9 cellular contexts compared by ENCODE assay signal in genomic region chr11:99015634-99016454, GRCh38. TPM values are rescaled to one million over a fixed set of nuclear protein-coding genes. Genes with fewer than 3 reads are reported as not detected.
A peak's percentile ranks its signal among the peaks of the same experiment; 100 is the strongest.
DNase-seq lines count a peak whose midpoint lies in the region; ATAC-seq and TF ChIP-seq lines count a peak whose summit lies in the region.
"Had no signal": no experiment of that assay in that cellular context is flagged by ENCODE, and none has a peak within 500 bp of the region (broad histone marks: within the 10 kb centered on the region; RNA-seq: fewer than 3 reads in every experiment).

No MANE protein-coding gene starts in this region.

- no peak overlapping the region for H3K27ac Mint-ChIP-seq in T-cell

- H3K4me1 ChIP-seq in body of pancreas (peaks cover 9% of the 10 kb centered on the region), left lung (peaks cover 0 to 1% of the 10 kb centered on the region in 2 donors)
- H3K4me1 ChIP-seq: HAP-1 had no signal

- H3K27me3 Mint-ChIP-seq in T-cell, result peaks cover 19% of the 10 kb centered on the region in 2 donors

- H3K27me3 ChIP-seq in body of pancreas (no peaks in the 10 kb centered on the region), left lung (peaks cover 21 to 28% of the 10 kb centered on the region in 2 donors)

- TF ChIP-seq POLR2A in body of pancreas (IDR thresholded peaks at IDR 0.05), result no peak
- no peak for TF ChIP-seq POLR2A in lower leg skin (IDR thresholded peaks at IDR 0.05)

- H3K27ac ChIP-seq in body of pancreas (no peak overlapping the region), left lung (no peak overlapping the region)

- no peaks in the 10 kb centered on the region for H3K36me3 ChIP-seq in body of pancreas (replicated peaks in 1 of 2; ENCODE audit: insufficient read depth in 1 of 2, low read depth in 2 of 2)
- no peaks in the 10 kb centered on the region for H3K36me3 ChIP-seq in left lung
- H3K36me3 ChIP-seq: HAP-1 had no signal

- 10 to 12% methylated on average over 3 of the region's 3 CpGs for WGBS in body of pancreas, 2 donors
- WGBS in lower leg skin, 2 donors, result 15 to 20% methylated on average over 3 of the region's 3 CpGs

- H3K4me1 Mint-ChIP-seq in T-cell, result peaks cover 6 to 10% (median 7%) of the 10 kb centered on the region in 3 donors

- H3K9me3 ChIP-seq in body of pancreas (no peaks in the 10 kb centered on the region), left lung (no peaks in the 10 kb centered on the region)
- H3K9me3 ChIP-seq: HAP-1 had no signal

- CTCF ChIA-PET in T-cell (lab: Charles Lee), result interaction anchor here (0.7 to 1.2 kb wide), 6 partner anchors 8 to 1872 kb away, joined by 3 to 5 read pairs (median 3); no protein-coding TSS in a partner anchor

- no peak overlapping the region for H3K4me3 ChIP-seq in GM12864 (ENCODE audit: low read depth, low read length)
- no peak overlapping the region for H3K4me3 ChIP-seq in body of pancreas
- no peak overlapping the region for H3K4me3 ChIP-seq in left lung
- H3K4me3 ChIP-seq in lower leg skin (ENCODE audit: low read depth, poor library complexity, severe bottlenecking), result no peak overlapping the region
- H3K4me3 ChIP-seq: HAP-1 had no signal

- TF ChIP-seq CTCF in GM12864 (IDR thresholded peaks at IDR 0.05; ENCODE audit: low read depth, low read length, missing control alignments) (peak; percentile 72), body of pancreas (IDR thresholded peaks at IDR 0.05) (peak; percentile 72 to 96 (median 75)), left lung (IDR thresholded peaks at IDR 0.05) (peak; percentile 69 to 77), lower leg skin (IDR thresholded peaks at IDR 0.05) (no peak)

- POLR2A ChIA-PET in T-cell (lab: Charles Lee), result no interaction called here

- H3K9me3 Mint-ChIP-seq in T-cell, result no peaks in the 10 kb centered on the region

- H3K4me3 Mint-ChIP-seq in T-cell, result no peak overlapping the region

- intact Hi-C loops in body of pancreas (cut with DNase I) (no loop called here), left lung (cut with DNase I) (no loop called here), lower leg skin (cut with DNase I; ENCODE audit: low total_unique reads) (no loop called here)

- H3K36me3 Mint-ChIP-seq in T-cell, result no peaks in the 10 kb centered on the region

- DNase-seq in A172 (ENCODE audit: low spot score) (peak; percentile 10), GM12864 (ENCODE audit: low read depth) (peak; percentile 10), NCI-H2196 (lab: John Stamatoyannopoulos, UW; ENCODE audit: unreplicated experiment) (peak; percentile 44), body of pancreas (peak in 2 of 4 donors; percentile 12 to 20), left lung (no peak), lower leg skin (ENCODE audit: low spot score in 2 of 2) (no peak), T-cell (no peak)

- ATAC-seq in HG02852 (IDR thresholded peaks at IDR 0.05; ENCODE audit: unreplicated experiment), result peak; percentile 64
- ATAC-seq in body of pancreas, result no peak
- peak; percentile 66 for ATAC-seq in left lung
- no peak for ATAC-seq in T-cell (replicated peaks in 1 of 4)

RNA-seq across cellular contexts. Expression of gene CNTN5, which starts 4.9 kb away (rescaled TPM):
- total RNA-seq in A172 (2014; rRNA removed; shearing (Covaris generic)), result 0.12 and 0.26 TPM in 2 replicates
- total RNA-seq in body of pancreas (under 1 TPM in 1 of 2 donors, not detected in 1; 0.78 TPM), left lung (under 1 TPM in 1 of 2 donors, not detected in 1; 0.08 TPM), lower leg skin (not detected), T-cell (not detected)

Comparison
In these comparisons a context has a peak if more than half of its experiments do, and no peak if none do; other contexts are left out.
1. DNase-seq: peak in A172 (single experiment), GM12864 (single experiment) and NCI-H2196 (single experiment); none in left lung (0 of 2), lower leg skin (0 of 2) and T-cell (0 of 34).
2. CTCF ChIP-seq: peak in GM12864 (single experiment), body of pancreas (7 of 7) and left lung (2 of 2); none in lower leg skin (0 of 3).
3. ATAC-seq: peak in HG02852 (single experiment) and left lung (single experiment); none in body of pancreas (single experiment) and T-cell (0 of 4).